12 cellular contexts compared by ENCODE assay signal in the genomic region with DNA sequence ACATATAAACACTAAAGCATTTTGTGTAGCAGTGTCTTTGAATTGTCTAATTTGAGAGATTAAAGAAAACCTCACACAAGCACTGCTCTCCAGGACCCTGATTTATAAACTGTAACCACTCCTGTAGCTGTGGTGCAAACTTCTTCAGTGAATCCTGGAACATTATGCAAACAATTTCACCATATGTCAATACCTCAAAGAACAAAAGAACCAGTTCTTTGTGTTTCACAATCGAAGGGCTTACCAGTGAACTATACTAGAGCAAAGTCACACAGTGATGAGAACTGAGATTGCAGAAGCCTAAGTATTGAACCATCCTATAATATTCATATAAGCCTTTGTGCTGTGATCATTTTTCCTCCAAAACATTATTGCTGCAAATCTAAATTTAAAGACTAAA. TPM values are rescaled to one million over a fixed set of nuclear protein-coding genes. Genes with fewer than 3 reads are reported as not detected.
DNase-seq lines count a peak whose midpoint lies in the region; ATAC-seq, FAIRE-seq and TF ChIP-seq lines count a peak whose summit lies in the region.
"Had no signal": no experiment of that assay in that cellular context is flagged by ENCODE, and none has a peak within 500 bp of the region (broad histone marks: within the 10 kb centered on the region; RNA-seq: fewer than 3 reads in every experiment).

No MANE protein-coding gene starts in this region.

- H3K4me1 ChIP-seq in osteoblast (ENCODE audit: insufficient read depth, low read length) = peaks cover 33% of the 10 kb centered on the region

- H3K4me2 ChIP-seq in osteoblast (ENCODE audit: insufficient read depth, low read length) = peak overlapping the region; percentile 66

- no peak for FAIRE-seq in bronchial epithelial cell (lab: Jason Lieb, UNC)
- FAIRE-seq: endometrium had no signal

- H3K27me3 ChIP-seq in bronchial epithelial cell (ENCODE audit: control insufficient read depth, insufficient read depth, low read length) (no peaks in the 10 kb centered on the region), osteoblast (ENCODE audit: insufficient read depth, low read length) (no peaks in the 10 kb centered on the region)

- no peak overlapping the region for H3K4me3 ChIP-seq in bronchial epithelial cell (ENCODE audit: low read depth, low read length)
- no peak overlapping the region for H3K4me3 ChIP-seq in osteoblast (ENCODE audit: insufficient read depth, low read length)

- no peak for ATAC-seq in GM18873 (IDR thresholded peaks at IDR 0.05; ENCODE audit: low FRiP score, unreplicated experiment)

- H3K27ac ChIP-seq in osteoblast (ENCODE audit: low read depth, low read length) = peak overlapping the region; percentile 68
- H3K27ac ChIP-seq: 22Rv1 had no signal

- H3K79me2 ChIP-seq in osteoblast (ENCODE audit: insufficient read depth, low read length) = no peaks in the 10 kb centered on the region

- no peak overlapping the region for H2AFZ ChIP-seq in osteoblast (ENCODE audit: low read length)

- DNase-seq in DMS153 (lab: John Stamatoyannopoulos, UW) (peak; percentile 49), DMS153 treated with DMSO at 0.1 percent for 48 hours (lab: John Stamatoyannopoulos, UW; ENCODE audit: unreplicated experiment) (no peak), HPDE6-E6E7 (ENCODE audit: extremely low spot score) (peak; percentile 32), bronchial epithelial cell (ENCODE audit: low read depth) (peak; percentile 85), osteoblast (ENCODE audit: insufficient read length, low spot score, missing footprints) (no peak), GDM1 (lab: John Stamatoyannopoulos, UW) (no peak)
- DNase-seq in stimulated activated CD4-positive, alpha-beta T cell treated with anti-CD3 and anti-CD28 coated beads, Interleukin-2, amount 100 ng/mL, for 24 hours = no peak
- DNase-seq: activated T-cell treated with anti-CD3 and anti-CD28 coated beads for 4 hours, NCI-H1092 had no signal

- TF ChIP-seq CTCF in bronchial epithelial cell (IDR thresholded peaks at IDR 0.05; ENCODE audit: insufficient read depth, low read length, severe bottlenecking) = no peak
- TF ChIP-seq CTCF in osteoblast (IDR thresholded peaks at IDR 0.05; ENCODE audit: extremely low read depth, low read depth, low read length) = no peak

- H3K9me3 ChIP-seq in osteoblast (ENCODE audit: low read depth, low read length) = no peaks in the 10 kb centered on the region

- H4K20me1 ChIP-seq in osteoblast (ENCODE audit: insufficient read depth, low read length) = no peaks in the 10 kb centered on the region

- H3K36me3 ChIP-seq in bronchial epithelial cell (ENCODE audit: control insufficient read depth, insufficient read depth, low read length) (peaks cover 3% of the 10 kb centered on the region), osteoblast (ENCODE audit: insufficient read depth, low read length) (peaks cover 6% of the 10 kb centered on the region)

RNA-seq across cellular contexts. Expression of a gene that starts 21.5 kb away (rescaled TPM):
- 21.5 and 42.4 TPM in 2 replicates for total RNA-seq in bronchial epithelial cell
- total RNA-seq in osteoblast = 32.1 and 33.3 TPM in 2 replicates

Comparison
In these comparisons a context has a peak if more than half of its experiments do, and no peak if none do; other contexts are left out.
1. DNase-seq: peak in DMS153 (single experiment), HPDE6-E6E7 (single experiment) and bronchial epithelial cell (single experiment); none in DMS153 treated with DMSO at 0.1 percent for 48 hours (single experiment), osteoblast (single experiment), stimulated activated CD4-positive, alpha-beta T cell treated with anti-CD3 and anti-CD28 coated beads, Interleukin-2, amount 100 ng/mL, for 24 hours (0 of 2) and GDM1 (single experiment).